ENCODE assay signal across 8 cellular contexts in the genomic region with DNA sequence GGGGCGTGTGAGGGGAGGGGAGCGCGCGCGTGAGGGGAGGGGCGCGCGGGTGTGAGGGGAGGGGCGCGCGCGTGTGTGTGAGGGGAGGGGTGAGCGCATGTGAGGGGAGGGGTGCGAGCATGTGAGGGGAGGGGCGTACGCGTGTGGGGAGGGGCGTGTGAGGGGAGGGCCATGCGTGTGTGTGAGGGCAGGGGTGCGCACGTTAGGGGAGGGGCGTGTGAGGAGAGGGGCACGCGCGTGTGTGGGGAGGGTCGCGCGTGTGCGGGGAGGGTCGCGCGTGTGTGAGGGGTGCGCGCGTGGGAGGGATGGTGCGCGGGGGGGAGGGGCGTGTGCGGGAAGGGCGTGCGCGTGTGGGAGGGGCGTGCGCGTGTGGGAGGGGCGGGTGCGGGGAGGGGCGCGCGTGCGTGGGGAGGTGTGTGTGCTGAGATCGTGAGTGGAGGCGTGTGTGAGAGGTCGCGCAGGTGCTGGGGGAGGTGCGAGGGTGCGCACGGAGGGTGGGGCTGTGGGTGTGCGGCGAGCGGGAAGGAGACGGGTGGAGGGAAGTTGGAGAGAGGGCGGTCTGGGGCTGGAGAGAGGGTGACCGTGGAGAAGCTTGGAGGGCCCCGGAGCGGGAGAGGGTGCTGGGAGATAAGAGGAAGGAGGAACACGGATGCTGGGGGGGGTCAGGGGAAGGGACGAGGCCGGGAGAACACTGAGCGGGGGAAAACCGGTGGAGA. TPM values are rescaled to one million over a fixed set of nuclear protein-coding genes. Genes with fewer than 3 reads are reported as not detected.
DNase-seq lines count a peak whose midpoint lies in the region; ATAC-seq and TF ChIP-seq lines count a peak whose summit lies in the region.

No MANE protein-coding gene starts in this region.

- H3K36me3 Mint-ChIP-seq in naive thymus-derived CD4-positive, alpha-beta T cell: peaks cover 6 to 26% (median 15%) of the 10 kb centered on the region in 5 donors

- H3K9me3 ChIP-seq in esophagus squamous epithelium: no peaks in the 10 kb centered on the region
- no peaks in the 10 kb centered on the region for H3K9me3 ChIP-seq in naive thymus-derived CD4-positive, alpha-beta T cell (ENCODE audit: control insufficient read depth in 2 of 3, low read length in 3 of 3)

- peaks cover 22 to 60% (median 40%) of the 10 kb centered on the region in 7 donors for H3K4me1 Mint-ChIP-seq in naive thymus-derived CD4-positive, alpha-beta T cell

- H3K27ac ChIP-seq in esophagus squamous epithelium (peak overlapping the region; percentile 85 to 98 (median 94)), substantia nigra (ENCODE audit: low read depth, low read length, poor library complexity, severe bottlenecking) (peak overlapping the region; percentile 96)
- peak overlapping the region; percentile 92 for H3K27ac ChIP-seq in naive thymus-derived CD4-positive, alpha-beta T cell (ENCODE audit: low read depth, low read length)

- peak overlapping the region; percentile 81 to 97 (median 96) for H3K27ac Mint-ChIP-seq in naive thymus-derived CD4-positive, alpha-beta T cell

- intact Hi-C loops in esophagus squamous epithelium (cut with DNase I): loop anchor here (10.0 kb wide), 1 partner anchor 48 kb away; no protein-coding TSS in a partner anchor
- intact Hi-C loops in naive thymus-derived CD4-positive, alpha-beta T cell (cut with micrococcal nuclease): loop anchor here (1.0 to 5.0 kb wide), 19 partner anchors 16 to 692 kb away; partner anchors contain the start of genes BBIP1 (in 2 of the 2), SHOC2 (in 2 of the 2), ADD3 (in 1 of the 2) and DUSP5 (in 1 of the 2)

- in situ Hi-C loops in ACHN (cut with HindIII; ENCODE audit: low pct_ligation_motif_present, low pct_unique_long_range_greater_than_20kb, low sequenced_read_pairs) (no loop called here), GM13977 (cut with MboI; ENCODE audit: low pct_unique_long_range_greater_than_20kb, low sequenced_read_pairs, unreplicated experiment) (no loop called here)

- no peaks in the 10 kb centered on the region for H3K27me3 ChIP-seq in esophagus squamous epithelium
- no peaks in the 10 kb centered on the region for H3K27me3 ChIP-seq in naive thymus-derived CD4-positive, alpha-beta T cell (ENCODE audit: control insufficient read depth in 2 of 2, insufficient read depth in 2 of 2, low read length in 2 of 2)

- peak overlapping the region; percentile 87 to 99 (median 94) for H3K4me3 Mint-ChIP-seq in naive thymus-derived CD4-positive, alpha-beta T cell

- peaks cover 16 to 45% (median 18%) of the 10 kb centered on the region in 3 donors for H3K4me1 ChIP-seq in esophagus squamous epithelium
- peaks cover 13 to 18% of the 10 kb centered on the region in 2 donors for H3K4me1 ChIP-seq in naive thymus-derived CD4-positive, alpha-beta T cell (ENCODE audit: control insufficient read depth in 2 of 2, insufficient read depth in 2 of 2, low read length in 2 of 2)

- 1 to 2% methylated on average over 20 to 24 of the region's 71 CpGs for WGBS in esophagus squamous epithelium, 2 donors

- no peak for TF ChIP-seq POLR2A in esophagus squamous epithelium (IDR thresholded peaks at IDR 0.05)

- CTCF ChIA-PET in naive thymus-derived CD4-positive, alpha-beta T cell (lab: Charles Lee): interaction anchor here (1.8 to 6.5 kb wide), 2 partner anchors 17 to 89 kb away, joined by 5 to 95 read pairs; partner anchors contain the start of gene MXI1

- no peaks in the 10 kb centered on the region for H3K9me3 Mint-ChIP-seq in naive thymus-derived CD4-positive, alpha-beta T cell

- peak overlapping the region; percentile 62 to 96 (median 72) for H3K4me3 ChIP-seq in esophagus squamous epithelium
- peak overlapping the region; percentile 65 for H3K4me3 ChIP-seq in naive thymus-derived CD4-positive, alpha-beta T cell (ENCODE audit: low read length)

- peaks cover 0 to 38% (median 0%) of the 10 kb centered on the region in 3 donors for H3K36me3 ChIP-seq in esophagus squamous epithelium
- H3K36me3 ChIP-seq in naive thymus-derived CD4-positive, alpha-beta T cell (ENCODE audit: control insufficient read depth in 2 of 3, insufficient read depth in 3 of 3, low read length in 3 of 3): peaks cover 0 to 4% (median 0%) of the 10 kb centered on the region in 3 experiments

- peaks cover 0 to 5% (median 0%) of the 10 kb centered on the region in 5 donors for H3K27me3 Mint-ChIP-seq in naive thymus-derived CD4-positive, alpha-beta T cell

- TF ChIP-seq CTCF in GM13977 (IDR thresholded peaks at IDR 0.05; ENCODE audit: extremely low read depth, insufficient read depth, missing control alignments) (no peak), esophagus squamous epithelium (IDR thresholded peaks at IDR 0.05) (no peak)

- ATAC-seq in naive thymus-derived CD4-positive, alpha-beta T cell: peak; percentile 54

- DNase-seq in ACHN (peak; percentile 72), GM13977 (ENCODE audit: low spot score) (peak; percentile 90), esophagus squamous epithelium (lab: John Stamatoyannopoulos, UW) (peak; percentile 93), substantia nigra (lab: John Stamatoyannopoulos, UW) (peak in 41 of 49 donors; percentile 9 to 92 (median 70)), NCI-H774 (lab: John Stamatoyannopoulos, UW) (no peak)
- DNase-seq in activated T-helper 1 cell treated with anti-CD3 and anti-CD28 coated beads, Interleukin-2, amount 50 U/mL, for 16 hours (ENCODE audit: low read depth in 1 of 2, low spot score in 1 of 2): peak; percentile 49 to 72
- peak; percentile 62 to 83 (median 76) for DNase-seq in naive thymus-derived CD4-positive, alpha-beta T cell

- POLR2A ChIA-PET in naive thymus-derived CD4-positive, alpha-beta T cell (lab: Charles Lee): interaction anchor here (0.6 to 10.4 kb wide), 6 partner anchors 9 to 306 kb away, joined by 3 to 353 read pairs (median 3); partner anchors contain the start of gene MXI1

TF ChIP-seq in PFSK-1, 5 proteins besides CTCF, POLR2A, EP300 and RAD21:
- TF ChIP-seq FOXP2 (optimal IDR thresholded peaks at IDR 0.05; ENCODE audit: borderline replicate concordance, extremely low read depth, extremely low read length, insufficient read depth): peak; percentile 11
- TF ChIP-seq REST (IDR thresholded peaks at IDR 0.05; ENCODE audit: insufficient read depth in 1 of 2, low read depth in 2 of 2, low read length in 2 of 2): no peak

RNA-seq across cellular contexts. Expression of gene MXI1, which starts 19.7 kb away (rescaled TPM):
- 19.8 TPM for polyA plus RNA-seq in PFSK-1 (2012; ENCODE audit: insufficient read length, low read depth)
- 10 to 100 TPM; 16.0 to 53.2 (median 35.0) TPM for total RNA-seq in esophagus squamous epithelium
- total RNA-seq in naive thymus-derived CD4-positive, alpha-beta T cell: 10 to 100 TPM; 36.6 to 57.1 (median 54.9) TPM
- polyA plus RNA-seq in naive thymus-derived CD4-positive, alpha-beta T cell: 10 to 100 TPM; 46.1 to 52.7 TPM
